Comparison of ENCODE assay signal across 13 cellular contexts in the genomic region with DNA sequence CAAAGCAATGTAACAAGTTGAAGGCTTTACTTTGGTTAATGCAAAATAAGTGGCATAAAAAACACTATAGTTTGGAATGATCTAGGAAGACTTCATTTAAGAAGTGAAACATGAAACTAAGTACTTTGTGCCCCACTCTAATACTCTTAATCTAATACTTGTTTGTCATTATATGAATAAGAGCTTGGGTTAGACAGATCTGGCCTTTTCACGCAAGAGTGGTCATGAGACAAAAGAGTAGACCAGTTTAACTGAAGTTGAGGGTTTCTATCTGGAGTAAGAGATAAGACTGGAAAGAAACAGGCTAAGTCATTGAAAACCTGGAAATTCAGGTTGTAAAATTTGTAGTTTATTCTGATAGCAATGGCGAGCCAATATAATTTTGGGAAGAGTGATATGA. TPM values are rescaled to one million over a fixed set of nuclear protein-coding genes. Genes with fewer than 3 reads are reported as not detected.
A peak's percentile ranks its signal among the peaks of the same experiment; 100 is the strongest.
DNase-seq lines count a peak whose midpoint lies in the region; ATAC-seq lines count a peak whose summit lies in the region.
"Had no signal": no experiment of that assay in that cellular context is flagged by ENCODE, and none has a peak within 500 bp of the region (broad histone marks: within the 10 kb centered on the region; RNA-seq: fewer than 3 reads in every experiment).

No MANE protein-coding gene starts in this region.

- intact Hi-C loops in activated T-helper 2 cell treated with anti-CD3 and anti-CD28 coated beads, Interferon-gamma antibody, Interleukin-2, Interleukin-4, amounts not matched to agents 10 μg/mL and 5 μg/mL and 100 μg/mL, durations not matched to agents 14 hours and 24 hours and 36 hours (cut with micrococcal nuclease): no loop called here

- H3K27ac Mint-ChIP-seq in activated T-helper 2 cell treated with anti-CD3 and anti-CD28 coated beads, Interferon-gamma antibody, Interleukin-2, Interleukin-4, amounts not matched to agents 10 μg/mL and 5 μg/mL and 100 μg/mL, durations not matched to agents 14 hours and 24 hours and 36 hours: no peak overlapping the region

- peak; percentile 1 for DNase-seq in DMS53 (lab: John Stamatoyannopoulos, UW)
- DNase-seq in DMS53 treated with DMSO at 0.1 percent for 48 hours (lab: John Stamatoyannopoulos, UW; ENCODE audit: unreplicated experiment): no peak
- DNase-seq in kidney tubule cell (ENCODE audit: low spot score): peak; percentile 27
- DNase-seq in foreskin melanocyte: no peak
- DNase-seq in NCI-H1694 (lab: John Stamatoyannopoulos, UW): no peak
- no peak for DNase-seq in activated T-helper 2 cell treated with anti-CD3 and anti-CD28 coated beads, Interferon-gamma antibody, Interleukin-2, Interleukin-4, amounts not matched to agents 10 μg/mL and 5 μg/mL and 100 μg/mL, durations not matched to agents 14 hours and 24 hours and 36 hours (ENCODE audit: low spot score)
- DNase-seq: IMR-90; NCI-H1930; PC-9; stimulated activated CD4-positive, alpha-beta T cell treated with anti-CD3 and anti-CD28 coated beads, Interleukin-4, amount 100 ng/mL, for 4 hours had no signal

- H3K27me3 Mint-ChIP-seq in activated T-helper 2 cell treated with anti-CD3 and anti-CD28 coated beads, Interferon-gamma antibody, Interleukin-2, Interleukin-4, amounts not matched to agents 10 μg/mL and 5 μg/mL and 100 μg/mL, durations not matched to agents 14 hours and 24 hours and 36 hours (ENCODE audit: low read depth): no peaks in the 10 kb centered on the region

- no peak overlapping the region for H3K4me3 Mint-ChIP-seq in activated T-helper 2 cell treated with anti-CD3 and anti-CD28 coated beads, Interferon-gamma antibody, Interleukin-2, Interleukin-4, amounts not matched to agents 10 μg/mL and 5 μg/mL and 100 μg/mL, durations not matched to agents 14 hours and 24 hours and 36 hours (ENCODE audit: low read depth)
- H3K4me3 Mint-ChIP-seq: mesothelial cell of epicardium had no signal

- ATAC-seq in GM21717 (IDR thresholded peaks at IDR 0.05; ENCODE audit: unreplicated experiment) (peak; percentile 42), HG03565 (IDR thresholded peaks at IDR 0.05; ENCODE audit: unreplicated experiment) (peak; percentile 33)

- peaks cover 48% of the 10 kb centered on the region for H3K36me3 Mint-ChIP-seq in activated T-helper 2 cell treated with anti-CD3 and anti-CD28 coated beads, Interferon-gamma antibody, Interleukin-2, Interleukin-4, amounts not matched to agents 10 μg/mL and 5 μg/mL and 100 μg/mL, durations not matched to agents 14 hours and 24 hours and 36 hours (ENCODE audit: low read depth)

- H3K4me1 Mint-ChIP-seq in activated T-helper 2 cell treated with anti-CD3 and anti-CD28 coated beads, Interferon-gamma antibody, Interleukin-2, Interleukin-4, amounts not matched to agents 10 μg/mL and 5 μg/mL and 100 μg/mL, durations not matched to agents 14 hours and 24 hours and 36 hours (ENCODE audit: low read depth): peaks cover 36% of the 10 kb centered on the region

- H3K9me3 Mint-ChIP-seq in activated T-helper 2 cell treated with anti-CD3 and anti-CD28 coated beads, Interferon-gamma antibody, Interleukin-2, Interleukin-4, amounts not matched to agents 10 μg/mL and 5 μg/mL and 100 μg/mL, durations not matched to agents 14 hours and 24 hours and 36 hours: no peaks in the 10 kb centered on the region
- H3K9me3 Mint-ChIP-seq: mesothelial cell of epicardium had no signal

RNA-seq across cellular contexts. Expression of a gene that starts 2.8 kb away (rescaled TPM):
- total RNA-seq in activated T-helper 2 cell treated with anti-CD3 and anti-CD28 coated beads, Interferon-gamma antibody, Interleukin-2, Interleukin-4, amounts not matched to agents 10 μg/mL and 5 μg/mL and 100 μg/mL, durations not matched to agents 14 hours and 24 hours and 36 hours: 20.8 and 22.2 TPM in 2 replicates

Comparison
In these comparisons a context has a peak if more than half of its experiments do, and no peak if none do; other contexts are left out.
1. DNase-seq: peak in DMS53 (single experiment) and kidney tubule cell (single experiment); none in DMS53 treated with DMSO at 0.1 percent for 48 hours (single experiment), foreskin melanocyte (single experiment), NCI-H1694 (single experiment) and activated T-helper 2 cell treated with anti-CD3 and anti-CD28 coated beads, Interferon-gamma antibody, Interleukin-2, Interleukin-4, amounts not matched to agents 10 μg/mL and 5 μg/mL and 100 μg/mL, durations not matched to agents 14 hours and 24 hours and 36 hours (single experiment).